9 cellular contexts compared by ENCODE assay signal in the genomic region with DNA sequence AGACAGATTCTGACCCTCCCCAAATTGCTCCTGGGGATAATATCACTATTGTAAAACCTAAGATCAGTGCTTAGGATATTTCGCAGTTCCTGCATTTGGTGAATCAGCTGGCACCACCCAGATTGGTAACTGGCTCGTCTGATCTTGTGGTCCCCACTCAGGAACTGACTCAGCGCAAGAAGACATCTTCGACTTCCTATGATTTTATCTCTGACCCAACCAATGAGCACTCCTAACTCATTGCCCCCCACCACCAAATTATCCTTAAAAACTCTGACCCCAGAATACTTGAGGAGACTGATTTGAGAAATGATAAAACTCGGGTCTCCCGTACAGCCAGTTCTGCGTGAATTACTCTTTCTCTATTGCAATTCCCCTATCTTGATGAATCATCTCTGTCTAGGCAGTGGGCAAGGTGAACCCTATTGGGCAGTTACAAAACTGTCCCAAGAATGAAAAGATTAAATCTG. TPM values are rescaled to one million over a fixed set of nuclear protein-coding genes. Genes with fewer than 3 reads are reported as not detected.
DNase-seq lines count a peak whose midpoint lies in the region; ATAC-seq, FAIRE-seq and TF ChIP-seq lines count a peak whose summit lies in the region.
"Had no signal": no experiment of that assay in that cellular context is flagged by ENCODE, and none has a peak within 500 bp of the region (broad histone marks: within the 10 kb centered on the region; RNA-seq: fewer than 3 reads in every experiment).

No MANE protein-coding gene starts in this region.

- FAIRE-seq in GM12892 (lab: Jason Lieb, UNC), result no peak
- FAIRE-seq: G401.6 had no signal

- H3K4me3 Mint-ChIP-seq in memory B cell (peak overlapping the region; percentile 73), endothelial cell (ENCODE audit: unreplicated experiment) (no peak overlapping the region)

- no peaks in the 10 kb centered on the region for H3K9me3 Mint-ChIP-seq in memory B cell
- H3K9me3 Mint-ChIP-seq in endothelial cell (ENCODE audit: unreplicated experiment), result no peaks in the 10 kb centered on the region

- no peak for TF ChIP-seq POLR2A in GM12892 (IDR thresholded peaks at IDR 0.05; ENCODE audit: low read depth, low read length)

- ATAC-seq in memory B cell (ENCODE audit: low read depth), result peak; percentile 45

- no peaks in the 10 kb centered on the region for H3K79me2 ChIP-seq in ACC112 (ENCODE audit: control insufficient read depth, insufficient read depth, low read length, unreplicated experiment)

- H3K36me3 Mint-ChIP-seq in memory B cell, result peaks cover 2% of the 10 kb centered on the region
- H3K36me3 Mint-ChIP-seq in endothelial cell (ENCODE audit: low read depth, unreplicated experiment), result no peaks in the 10 kb centered on the region

- H3K27ac ChIP-seq in ACC112 (ENCODE audit: low read depth, low read length), result peak overlapping the region; percentile 62

- H3K27me3 Mint-ChIP-seq in memory B cell (peaks cover 4% of the 10 kb centered on the region), endothelial cell (ENCODE audit: unreplicated experiment) (no peaks in the 10 kb centered on the region)

- peaks cover 13% of the 10 kb centered on the region for H3K4me1 Mint-ChIP-seq in memory B cell
- H3K4me1 Mint-ChIP-seq in endothelial cell (ENCODE audit: unreplicated experiment), result peaks cover 13% of the 10 kb centered on the region

- DNase-seq in NCI-H226 (peak; percentile 41), activated T-cell treated with anti-CD3 and anti-CD28 coated beads for 24 hours (ENCODE audit: low read depth) (peak; percentile 42), memory B cell (ENCODE audit: low spot score in 2 of 2) (no peak), HuH-7.5 (ENCODE audit: low spot score) (no peak), GM12892 (ENCODE audit: insufficient read length) (no peak), NCI-H1436 (lab: John Stamatoyannopoulos, UW) (no peak), endothelial cell (ENCODE audit: low spot score) (no peak)

- peak overlapping the region; percentile 55 for H2AFZ ChIP-seq in ACC112 (ENCODE audit: low read length, unreplicated experiment)

- H3K36me3 ChIP-seq in ACC112 (ENCODE audit: insufficient read depth, low read length), result no peaks in the 10 kb centered on the region

- peaks cover 16% of the 10 kb centered on the region for H3K4me1 ChIP-seq in ACC112 (ENCODE audit: control insufficient read depth, insufficient read depth, low read length, unreplicated experiment)

- TF ChIP-seq CTCF in endothelial cell (IDR thresholded peaks at IDR 0.05; ENCODE audit: unreplicated experiment), result no peak

- H3K27ac Mint-ChIP-seq in memory B cell (peak overlapping the region; percentile 71), endothelial cell (ENCODE audit: unreplicated experiment) (no peak overlapping the region)

- 0 out of 2 replicates have a peak overlapping the region, but pooled peaks have one; percentile 2 for H3K4me3 ChIP-seq in ACC112 (ENCODE audit: low read depth, low read length)

- H3K27me3 ChIP-seq in ACC112 (ENCODE audit: insufficient read depth, low read length), result no peaks in the 10 kb centered on the region

RNA-seq across cellular contexts. Expression of gene PRNP, which starts 20.2 kb away (rescaled TPM):
- polyA plus RNA-seq in GM12892 (2012; ENCODE audit: missing spikeins), result 7.3 TPM
- total RNA-seq in endothelial cell (ENCODE audit: unreplicated experiment), result 157 TPM

RNA-seq across cellular contexts. Expression of gene PRND, which starts 55.7 kb away (rescaled TPM):
- polyA plus RNA-seq in GM12892 (2012; ENCODE audit: missing spikeins), result not detected
- total RNA-seq in endothelial cell (ENCODE audit: unreplicated experiment), result 371 TPM

Comparison
In these comparisons a context has a peak if more than half of its experiments do, and no peak if none do; other contexts are left out.
1. DNase-seq: peak in NCI-H226 (single experiment) and activated T-cell treated with anti-CD3 and anti-CD28 coated beads for 24 hours (single experiment); none in memory B cell (0 of 2), HuH-7.5 (single experiment), GM12892 (single experiment), NCI-H1436 (single experiment) and endothelial cell (single experiment).